Comparison of ENCODE assay signal across 1 cellular context in the genomic region with DNA sequence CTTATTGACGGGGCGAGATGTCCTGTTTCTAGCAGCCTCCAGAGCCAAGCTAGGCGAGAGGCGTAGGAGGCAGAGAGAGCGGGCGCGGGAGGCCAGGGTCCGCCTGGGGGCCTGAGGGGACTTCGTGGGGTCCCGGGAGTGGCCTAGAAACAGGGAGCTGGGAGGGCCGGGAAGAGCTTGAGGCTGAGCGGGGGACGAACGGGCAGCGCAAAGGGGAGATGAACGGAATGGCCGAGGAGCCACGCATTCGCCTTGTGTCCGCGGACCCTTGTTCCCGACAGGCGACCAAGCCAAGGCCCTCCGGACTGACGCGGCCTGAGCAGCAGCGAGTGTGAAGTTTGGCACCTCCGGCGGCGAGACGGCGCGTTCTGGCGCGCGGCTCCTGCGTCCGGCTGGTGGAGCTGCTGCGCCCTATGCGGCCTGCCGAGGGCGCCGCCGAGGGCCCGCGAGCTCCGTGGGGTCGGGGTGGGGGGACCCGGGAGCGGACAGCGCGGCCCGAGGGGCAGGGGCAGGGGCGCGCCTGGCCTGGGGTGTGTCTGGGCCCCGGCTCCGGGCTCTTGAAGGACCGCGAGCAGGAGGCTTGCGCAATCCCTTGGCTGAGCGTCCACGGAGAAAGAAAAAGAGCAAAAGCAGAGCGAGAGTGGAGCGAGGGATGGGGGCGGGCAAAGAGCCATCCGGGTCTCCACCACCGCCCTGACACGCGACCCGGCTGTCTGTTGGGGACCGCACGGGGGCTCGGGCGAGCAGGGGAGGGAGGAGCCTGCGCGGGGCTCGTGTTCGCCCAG.
TF ChIP-seq lines count a peak whose summit lies in the region.

No MANE protein-coding gene starts in this region.

TF ChIP-seq in HepG2, 621 proteins besides CTCF, POLR2A, EP300 and RAD21 (continued from another document and continues in another):
- TF ChIP-seq, protein P1, sequence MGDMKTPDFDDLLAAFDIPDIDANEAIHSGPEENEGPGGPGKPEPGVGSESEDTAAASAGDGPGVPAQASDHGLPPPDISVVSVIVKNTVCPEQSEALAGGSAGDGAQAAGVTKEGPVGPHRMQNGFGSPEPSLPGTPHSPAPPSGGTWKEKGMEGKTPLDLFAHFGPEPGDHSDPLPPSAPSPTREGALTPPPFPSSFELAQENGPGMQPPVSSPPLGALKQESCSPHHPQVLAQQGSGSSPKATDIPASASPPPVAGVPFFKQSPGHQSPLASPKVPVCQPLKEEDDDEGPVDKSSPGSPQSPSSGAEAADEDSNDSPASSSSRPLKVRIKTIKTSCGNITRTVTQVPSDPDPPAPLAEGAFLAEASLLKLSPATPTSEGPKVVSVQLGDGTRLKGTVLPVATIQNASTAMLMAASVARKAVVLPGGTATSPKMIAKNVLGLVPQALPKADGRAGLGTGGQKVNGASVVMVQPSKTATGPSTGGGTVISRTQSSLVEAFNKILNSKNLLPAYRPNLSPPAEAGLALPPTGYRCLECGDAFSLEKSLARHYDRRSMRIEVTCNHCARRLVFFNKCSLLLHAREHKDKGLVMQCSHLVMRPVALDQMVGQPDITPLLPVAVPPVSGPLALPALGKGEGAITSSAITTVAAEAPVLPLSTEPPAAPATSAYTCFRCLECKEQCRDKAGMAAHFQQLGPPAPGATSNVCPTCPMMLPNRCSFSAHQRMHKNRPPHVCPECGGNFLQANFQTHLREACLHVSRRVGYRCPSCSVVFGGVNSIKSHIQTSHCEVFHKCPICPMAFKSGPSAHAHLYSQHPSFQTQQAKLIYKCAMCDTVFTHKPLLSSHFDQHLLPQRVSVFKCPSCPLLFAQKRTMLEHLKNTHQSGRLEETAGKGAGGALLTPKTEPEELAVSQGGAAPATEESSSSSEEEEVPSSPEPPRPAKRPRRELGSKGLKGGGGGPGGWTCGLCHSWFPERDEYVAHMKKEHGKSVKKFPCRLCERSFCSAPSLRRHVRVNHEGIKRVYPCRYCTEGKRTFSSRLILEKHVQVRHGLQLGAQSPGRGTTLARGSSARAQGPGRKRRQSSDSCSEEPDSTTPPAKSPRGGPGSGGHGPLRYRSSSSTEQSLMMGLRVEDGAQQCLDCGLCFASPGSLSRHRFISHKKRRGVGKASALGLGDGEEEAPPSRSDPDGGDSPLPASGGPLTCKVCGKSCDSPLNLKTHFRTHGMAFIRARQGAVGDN (CRISPR knock-in tag; IDR thresholded peaks at IDR 0.05): 0 out of 2 replicates have a peak, but pooled peaks have one; percentile 5
- 0 out of 2 replicates have a peak, but pooled peaks have one; percentile 8 for TF ChIP-seq ZNF547 (CRISPR knock-in tag; IDR thresholded peaks at IDR 0.05)
- TF ChIP-seq ZIK1 (CRISPR knock-in tag; IDR thresholded peaks at IDR 0.05; ENCODE audit: borderline replicate concordance, low read depth): 0 out of 2 replicates have a peak, but pooled peaks have one; percentile 24
- TF ChIP-seq FIP1L1 (IDR thresholded peaks at IDR 0.05; ENCODE audit: borderline replicate concordance, insufficient read depth, low read depth, low read length): no peak
- TF ChIP-seq, protein P2, sequence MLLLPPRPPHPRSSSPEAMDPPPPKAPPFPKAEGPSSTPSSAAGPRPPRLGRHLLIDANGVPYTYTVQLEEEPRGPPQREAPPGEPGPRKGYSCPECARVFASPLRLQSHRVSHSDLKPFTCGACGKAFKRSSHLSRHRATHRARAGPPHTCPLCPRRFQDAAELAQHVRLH (CRISPR knock-in tag; IDR thresholded peaks at IDR 0.05; ENCODE audit: borderline replicate concordance, low read depth): no peak
- TF ChIP-seq ZMYM3 (CRISPR knock-in tag; IDR thresholded peaks at IDR 0.05): no peak
- TF ChIP-seq, protein P3, sequence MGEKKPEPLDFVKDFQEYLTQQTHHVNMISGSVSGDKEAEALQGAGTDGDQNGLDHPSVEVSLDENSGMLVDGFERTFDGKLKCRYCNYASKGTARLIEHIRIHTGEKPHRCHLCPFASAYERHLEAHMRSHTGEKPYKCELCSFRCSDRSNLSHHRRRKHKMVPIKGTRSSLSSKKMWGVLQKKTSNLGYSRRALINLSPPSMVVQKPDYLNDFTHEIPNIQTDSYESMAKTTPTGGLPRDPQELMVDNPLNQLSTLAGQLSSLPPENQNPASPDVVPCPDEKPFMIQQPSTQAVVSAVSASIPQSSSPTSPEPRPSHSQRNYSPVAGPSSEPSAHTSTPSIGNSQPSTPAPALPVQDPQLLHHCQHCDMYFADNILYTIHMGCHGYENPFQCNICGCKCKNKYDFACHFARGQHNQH (CRISPR knock-in tag; IDR thresholded peaks at IDR 0.05): no peak
- no peak for TF ChIP-seq NBN (conservative IDR thresholded peaks at IDR 0.05)
- TF ChIP-seq ARNT2 (CRISPR knock-in tag; IDR thresholded peaks at IDR 0.05; ENCODE audit: low read depth): no peak
- TF ChIP-seq HDAC1 (CRISPR knock-in tag; IDR thresholded peaks at IDR 0.05): no peak
- no peak for TF ChIP-seq HNRNPK (IDR thresholded peaks at IDR 0.05; ENCODE audit: low read depth, low read length, poor library complexity, severe bottlenecking)
- TF ChIP-seq, protein P4, sequence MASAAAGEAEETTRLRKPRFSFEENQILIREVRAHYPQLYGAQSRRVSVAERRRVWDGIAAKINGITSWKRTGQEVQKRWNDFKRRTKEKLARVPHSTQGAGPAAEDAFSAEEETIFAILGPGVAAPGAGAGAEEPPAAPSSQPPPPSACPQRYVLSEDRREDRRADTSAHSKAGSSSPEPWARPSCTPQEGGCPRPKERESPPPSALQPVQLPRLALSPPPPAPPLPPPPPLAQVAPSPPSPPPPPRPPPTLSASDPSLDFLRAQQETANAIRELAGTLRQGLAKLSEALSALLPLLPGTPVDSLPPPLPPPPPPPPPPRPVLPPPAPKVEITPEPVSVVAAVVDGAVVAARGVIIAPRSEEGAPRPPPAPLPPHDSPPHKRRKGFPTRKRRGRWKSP (CRISPR knock-in tag; IDR thresholded peaks at IDR 0.05): no peak
- TF ChIP-seq U2AF1 (optimal IDR thresholded peaks at IDR 0.05; ENCODE audit: low read depth, low read length): peak; percentile 14
- 0 out of 2 replicates have a peak, but pooled peaks have one; percentile 26 for TF ChIP-seq ZNF672 (CRISPR knock-in tag; IDR thresholded peaks at IDR 0.05)
- TF ChIP-seq SETDB1 (CRISPR knock-in tag; IDR thresholded peaks at IDR 0.05; ENCODE audit: borderline replicate concordance): peak; percentile 83
- no peak for TF ChIP-seq SP5 (CRISPR knock-in tag; IDR thresholded peaks at IDR 0.05; ENCODE audit: borderline replicate concordance, low read depth)
- TF ChIP-seq ZNF839 (CRISPR knock-in tag; IDR thresholded peaks at IDR 0.05; ENCODE audit: borderline replicate concordance): no peak
- TF ChIP-seq GLI4 (CRISPR knock-in tag; IDR thresholded peaks at IDR 0.05; ENCODE audit: borderline replicate concordance): no peak; the same call in 1 of the 2 replicates
- no peak for TF ChIP-seq BHLHE40 (IDR thresholded peaks at IDR 0.05; ENCODE audit: low read length)
- no peak for TF ChIP-seq MTA3 (CRISPR knock-in tag; IDR thresholded peaks at IDR 0.05)
- TF ChIP-seq HMG20B (CRISPR knock-in tag; conservative IDR thresholded peaks at IDR 0.05): no peak
- TF ChIP-seq KLF9 (CRISPR knock-in tag; IDR thresholded peaks at IDR 0.05; ENCODE audit: low read depth): no peak
- TF ChIP-seq ARHGAP35 (CRISPR knock-in tag; IDR thresholded peaks at IDR 0.05; ENCODE audit: borderline replicate concordance): no peak
- TF ChIP-seq ZNF619 (CRISPR knock-in tag; IDR thresholded peaks at IDR 0.05): no peak
- TF ChIP-seq, protein P5, sequence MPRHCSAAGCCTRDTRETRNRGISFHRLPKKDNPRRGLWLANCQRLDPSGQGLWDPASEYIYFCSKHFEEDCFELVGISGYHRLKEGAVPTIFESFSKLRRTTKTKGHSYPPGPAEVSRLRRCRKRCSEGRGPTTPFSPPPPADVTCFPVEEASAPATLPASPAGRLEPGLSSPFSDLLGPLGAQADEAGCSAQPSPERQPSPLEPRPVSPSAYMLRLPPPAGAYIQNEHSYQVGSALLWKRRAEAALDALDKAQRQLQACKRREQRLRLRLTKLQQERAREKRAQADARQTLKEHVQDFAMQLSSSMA (CRISPR knock-in tag; IDR thresholded peaks at IDR 0.05): no peak
- TF ChIP-seq ZNF607 (CRISPR knock-in tag; IDR thresholded peaks at IDR 0.05; ENCODE audit: borderline replicate concordance): 0 out of 2 replicates have a peak, but pooled peaks have one; percentile 2
- TF ChIP-seq ZNF484 (CRISPR knock-in tag; IDR thresholded peaks at IDR 0.05; ENCODE audit: borderline replicate concordance, low read depth): no peak
- TF ChIP-seq ZNF235 (CRISPR knock-in tag; IDR thresholded peaks at IDR 0.05; ENCODE audit: borderline replicate concordance): 0 out of 2 replicates have a peak, but pooled peaks have one; percentile 46
- peak; percentile 67; the same call in 1 of the 2 replicates for TF ChIP-seq MAFG (CRISPR knock-in tag; IDR thresholded peaks at IDR 0.05)
- no peak for TF ChIP-seq ZNF160 (CRISPR knock-in tag; IDR thresholded peaks at IDR 0.05)
- TF ChIP-seq KDM5A (IDR thresholded peaks at IDR 0.05; ENCODE audit: borderline replicate concordance, low read length): no peak
- peak; percentile 98 for TF ChIP-seq CEBPB (IDR thresholded peaks at IDR 0.05; ENCODE audit: borderline replicate concordance, low read depth, low read length)
- TF ChIP-seq, protein P6, sequence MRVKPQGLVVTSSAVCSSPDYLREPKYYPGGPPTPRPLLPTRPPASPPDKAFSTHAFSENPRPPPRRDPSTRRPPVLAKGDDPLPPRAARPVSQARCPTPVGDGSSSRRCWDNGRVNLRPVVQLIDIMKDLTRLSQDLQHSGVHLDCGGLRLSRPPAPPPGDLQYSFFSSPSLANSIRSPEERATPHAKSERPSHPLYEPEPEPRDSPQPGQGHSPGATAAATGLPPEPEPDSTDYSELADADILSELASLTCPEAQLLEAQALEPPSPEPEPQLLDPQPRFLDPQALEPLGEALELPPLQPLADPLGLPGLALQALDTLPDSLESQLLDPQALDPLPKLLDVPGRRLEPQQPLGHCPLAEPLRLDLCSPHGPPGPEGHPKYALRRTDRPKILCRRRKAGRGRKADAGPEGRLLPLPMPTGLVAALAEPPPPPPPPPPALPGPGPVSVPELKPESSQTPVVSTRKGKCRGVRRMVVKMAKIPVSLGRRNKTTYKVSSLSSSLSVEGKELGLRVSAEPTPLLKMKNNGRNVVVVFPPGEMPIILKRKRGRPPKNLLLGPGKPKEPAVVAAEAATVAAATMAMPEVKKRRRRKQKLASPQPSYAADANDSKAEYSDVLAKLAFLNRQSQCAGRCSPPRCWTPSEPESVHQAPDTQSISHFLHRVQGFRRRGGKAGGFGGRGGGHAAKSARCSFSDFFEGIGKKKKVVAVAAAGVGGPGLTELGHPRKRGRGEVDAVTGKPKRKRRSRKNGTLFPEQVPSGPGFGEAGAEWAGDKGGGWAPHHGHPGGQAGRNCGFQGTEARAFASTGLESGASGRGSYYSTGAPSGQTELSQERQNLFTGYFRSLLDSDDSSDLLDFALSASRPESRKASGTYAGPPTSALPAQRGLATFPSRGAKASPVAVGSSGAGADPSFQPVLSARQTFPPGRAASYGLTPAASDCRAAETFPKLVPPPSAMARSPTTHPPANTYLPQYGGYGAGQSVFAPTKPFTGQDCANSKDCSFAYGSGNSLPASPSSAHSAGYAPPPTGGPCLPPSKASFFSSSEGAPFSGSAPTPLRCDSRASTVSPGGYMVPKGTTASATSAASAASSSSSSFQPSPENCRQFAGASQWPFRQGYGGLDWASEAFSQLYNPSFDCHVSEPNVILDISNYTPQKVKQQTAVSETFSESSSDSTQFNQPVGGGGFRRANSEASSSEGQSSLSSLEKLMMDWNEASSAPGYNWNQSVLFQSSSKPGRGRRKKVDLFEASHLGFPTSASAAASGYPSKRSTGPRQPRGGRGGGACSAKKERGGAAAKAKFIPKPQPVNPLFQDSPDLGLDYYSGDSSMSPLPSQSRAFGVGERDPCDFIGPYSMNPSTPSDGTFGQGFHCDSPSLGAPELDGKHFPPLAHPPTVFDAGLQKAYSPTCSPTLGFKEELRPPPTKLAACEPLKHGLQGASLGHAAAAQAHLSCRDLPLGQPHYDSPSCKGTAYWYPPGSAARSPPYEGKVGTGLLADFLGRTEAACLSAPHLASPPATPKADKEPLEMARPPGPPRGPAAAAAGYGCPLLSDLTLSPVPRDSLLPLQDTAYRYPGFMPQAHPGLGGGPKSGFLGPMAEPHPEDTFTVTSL (CRISPR knock-in tag; IDR thresholded peaks at IDR 0.05; ENCODE audit: borderline replicate concordance): no peak
- TF ChIP-seq, protein P7, sequence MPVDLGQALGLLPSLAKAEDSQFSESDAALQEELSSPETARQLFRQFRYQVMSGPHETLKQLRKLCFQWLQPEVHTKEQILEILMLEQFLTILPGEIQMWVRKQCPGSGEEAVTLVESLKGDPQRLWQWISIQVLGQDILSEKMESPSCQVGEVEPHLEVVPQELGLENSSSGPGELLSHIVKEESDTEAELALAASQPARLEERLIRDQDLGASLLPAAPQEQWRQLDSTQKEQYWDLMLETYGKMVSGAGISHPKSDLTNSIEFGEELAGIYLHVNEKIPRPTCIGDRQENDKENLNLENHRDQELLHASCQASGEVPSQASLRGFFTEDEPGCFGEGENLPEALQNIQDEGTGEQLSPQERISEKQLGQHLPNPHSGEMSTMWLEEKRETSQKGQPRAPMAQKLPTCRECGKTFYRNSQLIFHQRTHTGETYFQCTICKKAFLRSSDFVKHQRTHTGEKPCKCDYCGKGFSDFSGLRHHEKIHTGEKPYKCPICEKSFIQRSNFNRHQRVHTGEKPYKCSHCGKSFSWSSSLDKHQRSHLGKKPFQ (CRISPR knock-in tag; IDR thresholded peaks at IDR 0.05; ENCODE audit: insufficient replicate concordance): no peak
- TF ChIP-seq, protein P8, sequence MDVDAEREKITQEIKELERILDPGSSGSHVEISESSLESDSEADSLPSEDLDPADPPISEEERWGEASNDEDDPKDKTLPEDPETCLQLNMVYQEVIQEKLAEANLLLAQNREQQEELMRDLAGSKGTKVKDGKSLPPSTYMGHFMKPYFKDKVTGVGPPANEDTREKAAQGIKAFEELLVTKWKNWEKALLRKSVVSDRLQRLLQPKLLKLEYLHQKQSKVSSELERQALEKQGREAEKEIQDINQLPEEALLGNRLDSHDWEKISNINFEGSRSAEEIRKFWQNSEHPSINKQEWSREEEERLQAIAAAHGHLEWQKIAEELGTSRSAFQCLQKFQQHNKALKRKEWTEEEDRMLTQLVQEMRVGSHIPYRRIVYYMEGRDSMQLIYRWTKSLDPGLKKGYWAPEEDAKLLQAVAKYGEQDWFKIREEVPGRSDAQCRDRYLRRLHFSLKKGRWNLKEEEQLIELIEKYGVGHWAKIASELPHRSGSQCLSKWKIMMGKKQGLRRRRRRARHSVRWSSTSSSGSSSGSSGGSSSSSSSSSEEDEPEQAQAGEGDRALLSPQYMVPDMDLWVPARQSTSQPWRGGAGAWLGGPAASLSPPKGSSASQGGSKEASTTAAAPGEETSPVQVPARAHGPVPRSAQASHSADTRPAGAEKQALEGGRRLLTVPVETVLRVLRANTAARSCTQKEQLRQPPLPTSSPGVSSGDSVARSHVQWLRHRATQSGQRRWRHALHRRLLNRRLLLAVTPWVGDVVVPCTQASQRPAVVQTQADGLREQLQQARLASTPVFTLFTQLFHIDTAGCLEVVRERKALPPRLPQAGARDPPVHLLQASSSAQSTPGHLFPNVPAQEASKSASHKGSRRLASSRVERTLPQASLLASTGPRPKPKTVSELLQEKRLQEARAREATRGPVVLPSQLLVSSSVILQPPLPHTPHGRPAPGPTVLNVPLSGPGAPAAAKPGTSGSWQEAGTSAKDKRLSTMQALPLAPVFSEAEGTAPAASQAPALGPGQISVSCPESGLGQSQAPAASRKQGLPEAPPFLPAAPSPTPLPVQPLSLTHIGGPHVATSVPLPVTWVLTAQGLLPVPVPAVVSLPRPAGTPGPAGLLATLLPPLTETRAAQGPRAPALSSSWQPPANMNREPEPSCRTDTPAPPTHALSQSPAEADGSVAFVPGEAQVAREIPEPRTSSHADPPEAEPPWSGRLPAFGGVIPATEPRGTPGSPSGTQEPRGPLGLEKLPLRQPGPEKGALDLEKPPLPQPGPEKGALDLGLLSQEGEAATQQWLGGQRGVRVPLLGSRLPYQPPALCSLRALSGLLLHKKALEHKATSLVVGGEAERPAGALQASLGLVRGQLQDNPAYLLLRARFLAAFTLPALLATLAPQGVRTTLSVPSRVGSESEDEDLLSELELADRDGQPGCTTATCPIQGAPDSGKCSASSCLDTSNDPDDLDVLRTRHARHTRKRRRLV (CRISPR knock-in tag; IDR thresholded peaks at IDR 0.05): no peak
- TF ChIP-seq ZNF746 (CRISPR knock-in tag; IDR thresholded peaks at IDR 0.05): no peak
